Comparison of ENCODE assay signal across 17 cellular contexts in the genomic region with DNA sequence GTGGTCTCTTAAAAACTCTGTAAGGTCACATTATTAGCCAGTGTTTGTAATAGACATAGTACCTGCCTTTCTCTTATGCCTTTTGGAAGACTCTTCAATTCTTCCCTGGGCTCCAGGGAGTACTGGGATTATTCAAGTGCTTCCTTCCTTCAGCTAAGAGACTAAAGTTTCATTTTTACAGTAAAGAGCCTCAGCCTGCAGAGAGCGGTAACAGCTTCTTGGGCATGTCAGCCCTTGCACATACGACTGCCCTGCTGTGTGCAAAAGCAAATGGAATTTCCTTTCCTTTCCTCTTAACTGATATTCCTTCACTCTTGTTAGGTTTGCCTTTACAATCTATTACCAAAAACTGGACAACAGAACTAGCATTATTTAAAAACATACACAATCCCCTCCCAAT. TPM values are rescaled to one million over a fixed set of nuclear protein-coding genes. Genes with fewer than 3 reads are reported as not detected.
DNase-seq lines count a peak whose midpoint lies in the region; ATAC-seq and TF ChIP-seq lines count a peak whose summit lies in the region.
"Had no signal": no experiment of that assay in that cellular context is flagged by ENCODE, and none has a peak within 500 bp of the region (broad histone marks: within the 10 kb centered on the region; RNA-seq: fewer than 3 reads in every experiment).

No MANE protein-coding gene starts in this region.

- peaks cover 27% of the 10 kb centered on the region for H3K4me1 Mint-ChIP-seq in activated CD4-positive, alpha-beta T cell treated with anti-CD3 and anti-CD28 coated beads, Interleukin-2, amount 10 ng/mL, durations not matched to agents 7 days and 5 days
- H3K4me1 Mint-ChIP-seq in natural killer cell treated with Interleukin-12 subunit alpha and Interleukin-12 subunit beta and Interleukin-15 and Interleukin-18, amount 100 ng/mL, for 72 hours (ENCODE audit: low read depth in 2 of 2), result peaks cover 9 to 17% of the 10 kb centered on the region in 2 donors
- peaks cover 9 to 12% of the 10 kb centered on the region in 2 donors for H3K4me1 Mint-ChIP-seq in natural killer cell
- H3K4me1 Mint-ChIP-seq in effector memory CD8-positive, alpha-beta T cell (ENCODE audit: low read depth in 2 of 2), result peaks cover 11 to 20% of the 10 kb centered on the region in 2 donors
- H3K4me1 Mint-ChIP-seq in activated CD4-positive, alpha-beta memory T cell treated with anti-CD3 and anti-CD28 coated beads, Interleukin-2, amount 10 ng/mL, durations not matched to agents 7 days and 5 days, result peaks cover 36% of the 10 kb centered on the region
- H3K4me1 Mint-ChIP-seq: GM23338 had no signal

- peak overlapping the region; percentile 47 for H3K27ac Mint-ChIP-seq in activated CD4-positive, alpha-beta T cell treated with anti-CD3 and anti-CD28 coated beads, Interleukin-2, amount 10 ng/mL, durations not matched to agents 7 days and 5 days
- no peak overlapping the region for H3K27ac Mint-ChIP-seq in natural killer cell treated with Interleukin-12 subunit alpha and Interleukin-12 subunit beta and Interleukin-15 and Interleukin-18, amount 100 ng/mL, for 72 hours
- no peak overlapping the region for H3K27ac Mint-ChIP-seq in natural killer cell
- H3K27ac Mint-ChIP-seq in effector memory CD8-positive, alpha-beta T cell, result no peak overlapping the region
- no peak overlapping the region for H3K27ac Mint-ChIP-seq in activated CD4-positive, alpha-beta memory T cell treated with anti-CD3 and anti-CD28 coated beads, Interleukin-2, amount 10 ng/mL, durations not matched to agents 7 days and 5 days
- H3K27ac Mint-ChIP-seq: CD14-positive monocyte; CD8-positive, alpha-beta T cell; GM23338 had no signal

- no peak for TF ChIP-seq CTCF in natural killer cell (IDR thresholded peaks at IDR 0.05)
- TF ChIP-seq CTCF in choroid plexus epithelial cell (conservative IDR thresholded peaks at IDR 0.05; ENCODE audit: low read depth, low read length), result no peak

- H3K27ac ChIP-seq in substantia nigra (ENCODE audit: low read depth, low read length, poor library complexity, severe bottlenecking), result no peak overlapping the region
- H3K27ac ChIP-seq: 22Rv1 had no signal

- no peak overlapping the region for H3K4me3 Mint-ChIP-seq in activated CD4-positive, alpha-beta T cell treated with anti-CD3 and anti-CD28 coated beads, Interleukin-2, amount 10 ng/mL, durations not matched to agents 7 days and 5 days
- H3K4me3 Mint-ChIP-seq in natural killer cell treated with Interleukin-12 subunit alpha and Interleukin-12 subunit beta and Interleukin-15 and Interleukin-18, amount 100 ng/mL, for 72 hours, result peak overlapping the region; percentile 21
- H3K4me3 Mint-ChIP-seq in natural killer cell, result no peak overlapping the region
- H3K4me3 Mint-ChIP-seq in effector memory CD8-positive, alpha-beta T cell, result peak overlapping the region in 1 of 2 donors; percentile 13
- H3K4me3 Mint-ChIP-seq in activated CD4-positive, alpha-beta memory T cell treated with anti-CD3 and anti-CD28 coated beads, Interleukin-2, amount 10 ng/mL, durations not matched to agents 7 days and 5 days, result no peak overlapping the region
- H3K4me3 Mint-ChIP-seq: CD14-positive monocyte; CD8-positive, alpha-beta T cell; GM23338 had no signal

- POLR2A ChIA-PET in activated CD4-positive, alpha-beta T cell treated with anti-CD3 and anti-CD28 coated beads, Interleukin-2, amount 10 ng/mL, durations not matched to agents 7 days and 5 days (lab: Charles Lee), result no interaction called here
- POLR2A ChIA-PET in activated CD4-positive, alpha-beta memory T cell treated with anti-CD3 and anti-CD28 coated beads, Interleukin-2, amount 10 ng/mL, durations not matched to agents 7 days and 5 days (lab: Charles Lee), result no interaction called here

- peaks cover 3% of the 10 kb centered on the region for H3K9me3 Mint-ChIP-seq in activated CD4-positive, alpha-beta T cell treated with anti-CD3 and anti-CD28 coated beads, Interleukin-2, amount 10 ng/mL, durations not matched to agents 7 days and 5 days
- H3K9me3 Mint-ChIP-seq in natural killer cell treated with Interleukin-12 subunit alpha and Interleukin-12 subunit beta and Interleukin-15 and Interleukin-18, amount 100 ng/mL, for 72 hours, result no peaks in the 10 kb centered on the region
- no peaks in the 10 kb centered on the region for H3K9me3 Mint-ChIP-seq in natural killer cell
- no peaks in the 10 kb centered on the region for H3K9me3 Mint-ChIP-seq in effector memory CD8-positive, alpha-beta T cell
- H3K9me3 Mint-ChIP-seq in activated CD4-positive, alpha-beta memory T cell treated with anti-CD3 and anti-CD28 coated beads, Interleukin-2, amount 10 ng/mL, durations not matched to agents 7 days and 5 days, result peaks cover 2% of the 10 kb centered on the region
- H3K9me3 Mint-ChIP-seq: CD14-positive monocyte; CD8-positive, alpha-beta T cell; GM23338 had no signal

- no peak for ATAC-seq in natural killer cell treated with Interleukin-12 subunit alpha and Interleukin-12 subunit beta and Interleukin-15 and Interleukin-18, amount 100 ng/mL, for 72 hours
- no peak for ATAC-seq in natural killer cell
- no peak for ATAC-seq in effector memory CD8-positive, alpha-beta T cell (replicated peaks)
- ATAC-seq: CD8-positive, alpha-beta T cell; GM23338 had no signal

- intact Hi-C loops in natural killer cell (cut with micrococcal nuclease), result no loop called here

- H3K4me3 ChIP-seq in choroid plexus epithelial cell (ENCODE audit: low read depth, low read length), result no peak overlapping the region
- H3K4me3 ChIP-seq: GM23338 had no signal

- no peaks in the 10 kb centered on the region for H3K27me3 Mint-ChIP-seq in activated CD4-positive, alpha-beta T cell treated with anti-CD3 and anti-CD28 coated beads, Interleukin-2, amount 10 ng/mL, durations not matched to agents 7 days and 5 days
- H3K27me3 Mint-ChIP-seq in natural killer cell treated with Interleukin-12 subunit alpha and Interleukin-12 subunit beta and Interleukin-15 and Interleukin-18, amount 100 ng/mL, for 72 hours, result no peaks in the 10 kb centered on the region
- no peaks in the 10 kb centered on the region for H3K27me3 Mint-ChIP-seq in natural killer cell (ENCODE audit: low read depth in 2 of 2)
- H3K27me3 Mint-ChIP-seq in effector memory CD8-positive, alpha-beta T cell, result no peaks in the 10 kb centered on the region
- H3K27me3 Mint-ChIP-seq in activated CD4-positive, alpha-beta memory T cell treated with anti-CD3 and anti-CD28 coated beads, Interleukin-2, amount 10 ng/mL, durations not matched to agents 7 days and 5 days, result no peaks in the 10 kb centered on the region

- peaks cover 45% of the 10 kb centered on the region for H3K36me3 Mint-ChIP-seq in activated CD4-positive, alpha-beta T cell treated with anti-CD3 and anti-CD28 coated beads, Interleukin-2, amount 10 ng/mL, durations not matched to agents 7 days and 5 days (ENCODE audit: low read depth)
- no peaks in the 10 kb centered on the region for H3K36me3 Mint-ChIP-seq in natural killer cell treated with Interleukin-12 subunit alpha and Interleukin-12 subunit beta and Interleukin-15 and Interleukin-18, amount 100 ng/mL, for 72 hours
- no peaks in the 10 kb centered on the region for H3K36me3 Mint-ChIP-seq in natural killer cell
- H3K36me3 Mint-ChIP-seq in effector memory CD8-positive, alpha-beta T cell (ENCODE audit: insufficient read depth), result no peaks in the 10 kb centered on the region
- H3K36me3 Mint-ChIP-seq in activated CD4-positive, alpha-beta memory T cell treated with anti-CD3 and anti-CD28 coated beads, Interleukin-2, amount 10 ng/mL, durations not matched to agents 7 days and 5 days (ENCODE audit: low read depth), result peaks cover 20% of the 10 kb centered on the region

- no peak for DNase-seq in activated CD4-positive, alpha-beta T cell treated with anti-CD3 and anti-CD28 coated beads, Interleukin-2, amount 10 ng/mL, durations not matched to agents 7 days and 5 days
- no peak for DNase-seq in activated CD4-positive, alpha-beta T cell treated with anti-CD3 and anti-CD28 coated beads, Interleukin-2, amount 50 U/mL, for 4 hours
- DNase-seq in natural killer cell treated with Interleukin-12 subunit alpha and Interleukin-12 subunit beta and Interleukin-15 and Interleukin-18, amount 100 ng/mL, for 72 hours (ENCODE audit: low spot score), result no peak
- DNase-seq in natural killer cell, result no peak
- peak; percentile 16 for DNase-seq in choroid plexus epithelial cell (ENCODE audit: low read depth)
- DNase-seq in effector memory CD8-positive, alpha-beta T cell, result no peak
- no peak for DNase-seq in activated CD4-positive, alpha-beta memory T cell treated with anti-CD3 and anti-CD28 coated beads, Interleukin-2, amount 10 ng/mL, durations not matched to agents 7 days and 5 days
- DNase-seq in substantia nigra (lab: John Stamatoyannopoulos, UW), result no peak
- DNase-seq: CD8-positive, alpha-beta T cell; COR-L47; DMS153; DMS79 treated with DMSO at 0.1 percent for 48 hours; EL; H7 had no signal

- CTCF ChIA-PET in activated CD4-positive, alpha-beta T cell treated with anti-CD3 and anti-CD28 coated beads, Interleukin-2, amount 10 ng/mL, durations not matched to agents 7 days and 5 days (lab: Charles Lee), result interaction anchor here (1.0 to 1.1 kb wide), 2 partner anchors 53 to 103 kb away, joined by 3 read pairs; no protein-coding TSS in a partner anchor
- CTCF ChIA-PET in activated CD4-positive, alpha-beta memory T cell treated with anti-CD3 and anti-CD28 coated beads, Interleukin-2, amount 10 ng/mL, durations not matched to agents 7 days and 5 days (lab: Charles Lee), result interaction anchor here (1.3 to 1.4 kb wide), 2 partner anchors 41 to 285 kb away, joined by 3 to 4 read pairs; no protein-coding TSS in a partner anchor

RNA-seq across cellular contexts. Expression of gene AMIGO2, which starts 32.9 kb away (rescaled TPM):
- total RNA-seq in activated CD4-positive, alpha-beta T cell treated with anti-CD3 and anti-CD28 coated beads, Interleukin-2, amount 10 ng/mL, durations not matched to agents 7 days and 5 days, result 10 to 100 TPM; 10.3 to 10.8 TPM
- total RNA-seq in natural killer cell treated with Interleukin-12 subunit alpha and Interleukin-12 subunit beta and Interleukin-15 and Interleukin-18, amount 100 ng/mL, for 72 hours, result 1 to 10 TPM; 5.0 to 5.6 TPM
- total RNA-seq in natural killer cell, result 1 to 10 TPM; 8.0 to 9.9 (median 8.1) TPM
- total RNA-seq in activated CD4-positive, alpha-beta memory T cell treated with anti-CD3 and anti-CD28 coated beads, Interleukin-2, amount 10 ng/mL, durations not matched to agents 7 days and 5 days, result 1 to 10 TPM; 6.6 to 7.1 TPM

RNA-seq across cellular contexts. Expression of gene PCED1B, which starts 33.3 kb away (rescaled TPM):
- total RNA-seq in activated CD4-positive, alpha-beta T cell treated with anti-CD3 and anti-CD28 coated beads, Interleukin-2, amount 10 ng/mL, durations not matched to agents 7 days and 5 days, result 10 to 100 TPM; 58.7 to 59.7 TPM
- total RNA-seq in natural killer cell treated with Interleukin-12 subunit alpha and Interleukin-12 subunit beta and Interleukin-15 and Interleukin-18, amount 100 ng/mL, for 72 hours, result 10 to 100 TPM; 39.5 to 41.2 TPM
- total RNA-seq in natural killer cell, result 10 to 100 TPM; 30.2 to 35.9 (median 33.3) TPM
- total RNA-seq in activated CD4-positive, alpha-beta memory T cell treated with anti-CD3 and anti-CD28 coated beads, Interleukin-2, amount 10 ng/mL, durations not matched to agents 7 days and 5 days, result 10 to 100 TPM; 57.1 to 62.2 TPM
